Comparison of ENCODE assay signal across 8 cellular contexts in genomic region chr7:151876899-151877777, GRCh38. TPM values are rescaled to one million over a fixed set of nuclear protein-coding genes. Genes with fewer than 3 reads are reported as not detected.
DNase-seq lines count a peak whose midpoint lies in the region; ATAC-seq and TF ChIP-seq lines count a peak whose summit lies in the region.

Gene PRKAG2 (minus strand): TSS chr7:151877115. CDS start chr7:151876620, 495 bp downstream.

- peak within 1 kb of the TSS; percentile 57 for H3K9ac ChIP-seq in mesendoderm (ENCODE audit: low read length)

- no peak within 1 kb of the TSS for H2BK5ac ChIP-seq in mesendoderm (ENCODE audit: low read length)

- H3K36me3 ChIP-seq in mesendoderm (ENCODE audit: control insufficient read depth, insufficient read depth, low read length) = no peaks in the 10 kb centered on the region

- H3K4me3 ChIP-seq in GM12864 (ENCODE audit: low read depth, low read length) = peak within 1 kb of the TSS; percentile 52
- H3K4me3 ChIP-seq in mesendoderm (ENCODE audit: low read length) = peak within 1 kb of the TSS; percentile 42

- H3K79me1 ChIP-seq in mesendoderm (ENCODE audit: low read length) = no peaks in the 10 kb centered on the region

- H3K4me1 ChIP-seq in mesendoderm (ENCODE audit: control insufficient read depth, low read depth, low read length) = no peaks in the 10 kb centered on the region

- peak; percentile 62 for ATAC-seq in HG02642 (IDR thresholded peaks at IDR 0.05; ENCODE audit: poor library complexity, unreplicated experiment)
- peak; percentile 50 for ATAC-seq in activated CD8-positive, alpha-beta T cell treated with anti-CD3 and anti-CD28 coated beads for 36 hours

- H3K4me2 ChIP-seq in mesendoderm (ENCODE audit: low read length) = peak within 1 kb of the TSS; percentile 90

- H3K4me1 Mint-ChIP-seq in activated CD8-positive, alpha-beta T cell treated with anti-CD3 and anti-CD28 coated beads for 36 hours (ENCODE audit: low read depth) = peaks cover 8% of the 10 kb centered on the region

- H4K8ac ChIP-seq in mesendoderm (ENCODE audit: low read depth, low read length) = no peak within 1 kb of the TSS

- WGBS in mesendoderm (ENCODE audit: extremely low coverage, insufficient coverage, low lambda C conversion rate) = no CpG with 5 or more reads among the region's 95 CpGs

- no peak within 1 kb of the TSS for H2BK15ac ChIP-seq in mesendoderm (replicated peaks; ENCODE audit: low read depth)

- no peak within 1 kb of the TSS for H3K4ac ChIP-seq in mesendoderm (ENCODE audit: low read depth, low read length)

- DNase-seq in GM12864 (ENCODE audit: low read depth) = no peak
- peak; percentile 69 for DNase-seq in NCI-H2171 (lab: John Stamatoyannopoulos, UW)
- peak; percentile 85 for DNase-seq in activated CD8-positive, alpha-beta T cell treated with anti-CD3 and anti-CD28 coated beads for 36 hours
- DNase-seq in effector CD4-positive, alpha-beta T cell = peak; percentile 65
- peak; percentile 44 for DNase-seq in mesendoderm
- DNase-seq in stimulated activated CD8-positive, alpha-beta memory T cell treated with anti-CD3 and anti-CD28 coated beads, Interleukin-12 subunit alpha, Interleukin-12 subunit beta, amount 100 ng/mL, for 4 hours (ENCODE audit: low read depth) = peak; percentile 74
- DNase-seq in hippocampal formation (lab: John Stamatoyannopoulos, UW) = no peak

- peak within 1 kb of the TSS; percentile 73 for H3K56ac ChIP-seq in mesendoderm (ENCODE audit: low read length)

- H4K5ac ChIP-seq in mesendoderm (ENCODE audit: low read length) = no peak within 1 kb of the TSS

- no peaks in the 10 kb centered on the region for H3K79me2 ChIP-seq in mesendoderm (ENCODE audit: control insufficient read depth, insufficient read depth, low read length)

- H3K27ac ChIP-seq in mesendoderm (ENCODE audit: low read depth, low read length) = no peak within 1 kb of the TSS

- H2BK120ac ChIP-seq in mesendoderm (ENCODE audit: low read depth, low read length) = no peak within 1 kb of the TSS

- H3K27me3 Mint-ChIP-seq in activated CD8-positive, alpha-beta T cell treated with anti-CD3 and anti-CD28 coated beads for 36 hours = no peaks in the 10 kb centered on the region

- H3K36me3 Mint-ChIP-seq in activated CD8-positive, alpha-beta T cell treated with anti-CD3 and anti-CD28 coated beads for 36 hours (ENCODE audit: low read depth) = no peaks in the 10 kb centered on the region

- H3K18ac ChIP-seq in mesendoderm (ENCODE audit: low read length) = peak within 1 kb of the TSS; percentile 0

- H3K4me3 Mint-ChIP-seq in activated CD8-positive, alpha-beta T cell treated with anti-CD3 and anti-CD28 coated beads for 36 hours = peak within 1 kb of the TSS; percentile 93

- intact Hi-C loops in activated CD8-positive, alpha-beta T cell treated with anti-CD3 and anti-CD28 coated beads for 36 hours (cut with micrococcal nuclease) = no loop called here

- CTCF ChIA-PET in activated CD8-positive, alpha-beta T cell treated with anti-CD3 and anti-CD28 coated beads for 36 hours (lab: Charles Lee) = interaction anchor here (0.9 to 2.0 kb wide), 6 partner anchors 9 to 150 kb away, joined by 3 to 15 read pairs (median 3); no protein-coding TSS in a partner anchor

- peak within 1 kb of the TSS; percentile 89 for H3K27ac Mint-ChIP-seq in activated CD8-positive, alpha-beta T cell treated with anti-CD3 and anti-CD28 coated beads for 36 hours

- H2AK5ac ChIP-seq in mesendoderm (ENCODE audit: low read length) = no peak within 1 kb of the TSS

- peaks cover 13% of the 10 kb centered on the region for H3K27me3 ChIP-seq in mesendoderm (ENCODE audit: insufficient read depth, low read length, poor library complexity)

- POLR2A ChIA-PET in activated CD8-positive, alpha-beta T cell treated with anti-CD3 and anti-CD28 coated beads for 36 hours (lab: Charles Lee) = interaction anchor here (0.9 to 2.3 kb wide), 6 partner anchors 9 to 108 kb away, joined by 3 to 6 read pairs (median 4); no protein-coding TSS in a partner anchor

- no peak within 1 kb of the TSS for H3K23ac ChIP-seq in mesendoderm (ENCODE audit: low read length)

- no peaks in the 10 kb centered on the region for H3K9me3 Mint-ChIP-seq in activated CD8-positive, alpha-beta T cell treated with anti-CD3 and anti-CD28 coated beads for 36 hours

- TF ChIP-seq CTCF in GM12864 (IDR thresholded peaks at IDR 0.05; ENCODE audit: low read depth, low read length, missing control alignments) = no peak
- TF ChIP-seq CTCF in activated CD8-positive, alpha-beta T cell treated with anti-CD3 and anti-CD28 coated beads for 36 hours (IDR thresholded peaks at IDR 0.05) = no peak

RNA-seq across cellular contexts. Expression of gene PRKAG2, which starts in this region (rescaled TPM):
- total RNA-seq in activated CD8-positive, alpha-beta T cell treated with anti-CD3 and anti-CD28 coated beads for 36 hours = 10 to 100 TPM; 17.0 to 19.2 TPM
- 12.7 TPM for polyA plus RNA-seq in mesendoderm (2013, experiment 1 of 2)
- polyA plus RNA-seq in mesendoderm (2013, experiment 2 of 2) = 12.3 TPM

Comparison
In these comparisons a context has a peak if more than half of its experiments do, and no peak if none do; other contexts are left out.
1. DNase-seq: peak in NCI-H2171 (single experiment), activated CD8-positive, alpha-beta T cell treated with anti-CD3 and anti-CD28 coated beads for 36 hours (single experiment), effector CD4-positive, alpha-beta T cell (single experiment), mesendoderm (single experiment) and stimulated activated CD8-positive, alpha-beta memory T cell treated with anti-CD3 and anti-CD28 coated beads, Interleukin-12 subunit alpha, Interleukin-12 subunit beta, amount 100 ng/mL, for 4 hours (single experiment); none in GM12864 (single experiment) and hippocampal formation (0 of 2).